In the genomic region with DNA sequence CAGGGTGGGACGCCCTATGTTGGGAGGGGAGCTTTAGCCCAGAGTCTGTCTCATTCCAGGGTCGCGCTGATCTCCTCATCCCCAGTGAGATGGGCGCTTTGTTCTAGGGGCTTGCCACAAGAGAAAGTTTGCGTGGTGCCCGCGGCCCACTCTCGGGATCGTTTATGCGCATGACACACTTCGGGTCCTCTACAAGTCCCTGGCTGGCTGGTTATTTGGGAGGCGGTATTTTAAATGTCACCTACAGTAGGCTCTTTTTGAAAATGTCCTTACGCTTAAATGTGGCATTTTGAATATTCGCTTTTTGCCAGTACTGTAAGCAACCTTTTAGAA, we compare ENCODE assay signal across 1 cellular context.
TF ChIP-seq lines count a peak whose summit lies in the region.

No MANE protein-coding gene starts in this region.

TF ChIP-seq in HEK293, 187 proteins besides CTCF, POLR2A, EP300 and RAD21 (continued from another document):
- TF ChIP-seq, protein P1, sequence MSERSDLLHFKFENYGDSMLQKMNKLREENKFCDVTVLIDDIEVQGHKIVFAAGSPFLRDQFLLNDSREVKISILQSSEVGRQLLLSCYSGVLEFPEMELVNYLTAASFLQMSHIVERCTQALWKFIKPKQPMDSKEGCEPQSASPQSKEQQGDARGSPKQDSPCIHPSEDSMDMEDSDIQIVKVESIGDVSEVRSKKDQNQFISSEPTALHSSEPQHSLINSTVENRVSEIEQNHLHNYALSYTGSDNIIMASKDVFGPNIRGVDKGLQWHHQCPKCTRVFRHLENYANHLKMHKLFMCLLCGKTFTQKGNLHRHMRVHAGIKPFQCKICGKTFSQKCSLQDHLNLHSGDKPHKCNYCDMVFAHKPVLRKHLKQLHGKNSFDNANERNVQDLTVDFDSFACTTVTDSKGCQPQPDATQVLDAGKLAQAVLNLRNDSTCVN (tag by site-specific recombination; optimal IDR thresholded peaks at IDR 0.05), result peak; percentile 22
- TF ChIP-seq, protein P2, sequence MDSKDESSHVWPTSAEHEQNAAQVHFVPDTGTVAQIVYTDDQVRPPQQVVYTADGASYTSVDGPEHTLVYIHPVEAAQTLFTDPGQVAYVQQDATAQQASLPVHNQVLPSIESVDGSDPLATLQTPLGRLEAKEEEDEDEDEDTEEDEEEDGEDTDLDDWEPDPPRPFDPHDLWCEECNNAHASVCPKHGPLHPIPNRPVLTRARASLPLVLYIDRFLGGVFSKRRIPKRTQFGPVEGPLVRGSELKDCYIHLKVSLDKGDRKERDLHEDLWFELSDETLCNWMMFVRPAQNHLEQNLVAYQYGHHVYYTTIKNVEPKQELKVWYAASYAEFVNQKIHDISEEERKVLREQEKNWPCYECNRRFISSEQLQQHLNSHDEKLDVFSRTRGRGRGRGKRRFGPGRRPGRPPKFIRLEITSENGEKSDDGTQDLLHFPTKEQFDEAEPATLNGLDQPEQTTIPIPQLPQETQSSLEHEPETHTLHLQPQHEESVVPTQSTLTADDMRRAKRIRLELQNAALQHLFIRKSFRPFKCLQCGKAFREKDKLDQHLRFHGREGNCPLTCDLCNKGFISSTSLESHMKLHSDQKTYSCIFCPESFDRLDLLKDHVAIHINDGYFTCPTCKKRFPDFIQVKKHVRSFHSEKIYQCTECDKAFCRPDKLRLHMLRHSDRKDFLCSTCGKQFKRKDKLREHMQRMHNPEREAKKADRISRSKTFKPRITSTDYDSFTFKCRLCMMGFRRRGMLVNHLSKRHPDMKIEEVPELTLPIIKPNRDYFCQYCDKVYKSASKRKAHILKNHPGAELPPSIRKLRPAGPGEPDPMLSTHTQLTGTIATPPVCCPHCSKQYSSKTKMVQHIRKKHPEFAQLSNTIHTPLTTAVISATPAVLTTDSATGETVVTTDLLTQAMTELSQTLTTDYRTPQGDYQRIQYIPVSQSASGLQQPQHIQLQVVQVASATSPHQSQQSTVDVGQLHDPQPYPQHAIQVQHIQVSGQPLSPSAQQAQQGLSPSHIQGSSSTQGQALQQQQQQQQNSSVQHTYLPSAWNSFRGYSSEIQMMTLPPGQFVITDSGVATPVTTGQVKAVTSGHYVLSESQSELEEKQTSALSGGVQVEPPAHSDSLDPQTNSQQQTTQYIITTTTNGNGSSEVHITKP (tag by site-specific recombination; IDR thresholded peaks at IDR 0.05), result peak; percentile 29; the same call in 1 of the 2 replicates
